13 cellular contexts compared by ENCODE assay signal in the genomic region with DNA sequence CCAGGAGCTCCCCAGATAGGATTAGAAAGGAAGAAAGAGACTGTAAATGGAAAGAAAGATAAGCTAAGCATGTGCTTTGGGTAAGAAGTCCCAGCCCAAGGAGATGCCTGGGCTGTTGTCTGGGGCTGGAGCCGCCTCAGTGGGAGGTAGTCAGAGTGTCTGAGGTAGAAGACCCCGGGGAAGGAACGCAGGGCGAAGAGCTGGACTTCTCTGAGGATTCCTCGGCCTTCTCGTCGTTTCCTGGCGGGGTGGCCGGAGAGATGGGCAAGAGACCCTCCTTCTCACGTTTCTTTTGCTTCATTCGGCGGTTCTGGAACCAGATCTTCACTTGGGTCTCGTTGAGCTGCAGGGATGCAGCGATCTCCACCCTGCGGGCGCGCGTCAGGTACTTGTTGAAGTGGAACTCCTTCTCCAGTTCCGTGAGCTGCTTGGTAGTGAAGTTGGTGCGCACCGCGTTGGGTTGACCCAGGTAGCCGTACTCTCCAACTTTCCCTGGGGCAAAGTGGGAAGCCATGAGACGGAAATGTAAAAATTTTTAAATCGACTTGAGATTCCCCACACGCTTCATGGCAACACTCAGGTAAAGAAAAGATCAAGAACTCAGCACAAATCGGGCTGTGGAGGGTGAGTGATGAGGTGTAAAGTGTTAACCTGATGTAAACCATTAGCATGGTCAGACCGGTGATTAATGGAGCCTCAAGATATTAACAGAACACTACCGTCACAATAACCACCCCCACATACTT. TPM values are rescaled to one million over a fixed set of nuclear protein-coding genes. Genes with fewer than 3 reads are reported as not detected.
DNase-seq lines count a peak whose midpoint lies in the region; ATAC-seq, FAIRE-seq and TF ChIP-seq lines count a peak whose summit lies in the region.
"Had no signal": no experiment of that assay in that cellular context is flagged by ENCODE, and none has a peak within 500 bp of the region (broad histone marks: within the 10 kb centered on the region; RNA-seq: fewer than 3 reads in every experiment).

No MANE protein-coding gene starts in this region.

- FAIRE-seq in GM12892 (lab: Jason Lieb, UNC): no peak

- H3K18ac ChIP-seq in mesendoderm (ENCODE audit: low read length): no peak overlapping the region

- no peaks in the 10 kb centered on the region for H3K36me3 ChIP-seq in cardiac muscle cell
- H3K36me3 ChIP-seq in right atrium auricular region: no peaks in the 10 kb centered on the region
- no peaks in the 10 kb centered on the region for H3K36me3 ChIP-seq in mesendoderm (ENCODE audit: control insufficient read depth, insufficient read depth, low read length)
- H3K36me3 ChIP-seq in ascending aorta: no peaks in the 10 kb centered on the region

- H3K4me2 ChIP-seq in mesendoderm (ENCODE audit: low read length): peak overlapping the region; percentile 6

- no peak overlapping the region for H2AK5ac ChIP-seq in mesendoderm (ENCODE audit: low read length)

- no peak for ATAC-seq in activated T-helper 17 cell treated with anti-CD3 and anti-CD28 coated beads, Interleukin-2, amount 50 U/mL, for 72 hours (replicated peaks)
- ATAC-seq in GM21786 (IDR thresholded peaks at IDR 0.05; ENCODE audit: unreplicated experiment): no peak

- H3K27me3 Mint-ChIP-seq in activated T-helper 17 cell treated with anti-CD3 and anti-CD28 coated beads, Interleukin-2, amount 50 U/mL, for 72 hours: peaks cover 64% of the 10 kb centered on the region

- H3K4me3 ChIP-seq in cardiac muscle cell (peak overlapping the region; percentile 52), right atrium auricular region (no peak overlapping the region), mesendoderm (ENCODE audit: low read length) (no peak overlapping the region), ascending aorta (no peak overlapping the region)

- H3K23ac ChIP-seq in mesendoderm (ENCODE audit: low read length): no peak overlapping the region

- no peak overlapping the region for H3K27ac Mint-ChIP-seq in activated T-helper 17 cell treated with anti-CD3 and anti-CD28 coated beads, Interleukin-2, amount 50 U/mL, for 72 hours

- H3K79me2 ChIP-seq in mesendoderm (ENCODE audit: control insufficient read depth, insufficient read depth, low read length): no peaks in the 10 kb centered on the region

- H4K5ac ChIP-seq in mesendoderm (ENCODE audit: low read length): no peak overlapping the region

- no peak overlapping the region for H2BK5ac ChIP-seq in mesendoderm (ENCODE audit: low read length)

- WGBS in mesendoderm (ENCODE audit: extremely low coverage, insufficient coverage, low lambda C conversion rate): no CpG with 5 or more reads among the region's 29 CpGs

- no peak overlapping the region for H3K27ac ChIP-seq in cardiac muscle cell
- H3K27ac ChIP-seq in right atrium auricular region: no peak overlapping the region
- H3K27ac ChIP-seq in mesendoderm (ENCODE audit: low read depth, low read length): no peak overlapping the region
- H3K27ac ChIP-seq in ascending aorta: no peak overlapping the region

- H3K9me3 ChIP-seq in cardiac muscle cell (ENCODE audit: low read depth): no peaks in the 10 kb centered on the region
- H3K9me3 ChIP-seq in right atrium auricular region: no peaks in the 10 kb centered on the region
- no peaks in the 10 kb centered on the region for H3K9me3 ChIP-seq in ascending aorta
- H3K9me3 ChIP-seq: SJSA1 had no signal

- H3K4me1 ChIP-seq in cardiac muscle cell (ENCODE audit: low read depth) (no peaks in the 10 kb centered on the region), right atrium auricular region (peaks cover 0 to 30% of the 10 kb centered on the region in 2 donors), mesendoderm (ENCODE audit: control insufficient read depth, low read depth, low read length) (peaks cover 9% of the 10 kb centered on the region), ascending aorta (peaks cover 0 to 7% of the 10 kb centered on the region in 2 donors)

- peaks cover 5% of the 10 kb centered on the region for H3K4me1 Mint-ChIP-seq in activated T-helper 17 cell treated with anti-CD3 and anti-CD28 coated beads, Interleukin-2, amount 50 U/mL, for 72 hours

- H3K27me3 ChIP-seq in cardiac muscle cell: peaks cover 100% of the 10 kb centered on the region
- peaks cover 30 to 33% of the 10 kb centered on the region in 2 donors for H3K27me3 ChIP-seq in right atrium auricular region
- peaks cover 64% of the 10 kb centered on the region for H3K27me3 ChIP-seq in mesendoderm (ENCODE audit: insufficient read depth, low read length, poor library complexity)
- no peaks in the 10 kb centered on the region for H3K27me3 ChIP-seq in ascending aorta
- H3K27me3 ChIP-seq: SJSA1 had no signal

- no peak overlapping the region for H4K8ac ChIP-seq in mesendoderm (ENCODE audit: low read depth, low read length)

- intact Hi-C loops in ascending aorta (cut with DNase I): loop anchor here (5.0 kb wide), 1 partner anchor 62 kb away; no protein-coding TSS in a partner anchor

- TF ChIP-seq CTCF in cardiac muscle cell (IDR thresholded peaks at IDR 0.05; ENCODE audit: low read depth, low read length): no peak
- TF ChIP-seq CTCF in right atrium auricular region (IDR thresholded peaks at IDR 0.05): no peak
- no peak for TF ChIP-seq CTCF in ascending aorta (IDR thresholded peaks at IDR 0.05)

- H3K4ac ChIP-seq in mesendoderm (ENCODE audit: low read depth, low read length): no peak overlapping the region

- H3K56ac ChIP-seq in mesendoderm (ENCODE audit: low read length): no peak overlapping the region

- DNase-seq in cardiac muscle cell (ENCODE audit: low read depth in 1 of 2, low spot score in 1 of 2) (no peak), right atrium auricular region (ENCODE audit: low spot score) (no peak), mesendoderm (peak; percentile 59), ascending aorta (ENCODE audit: low spot score in 2 of 2) (no peak), GM12892 (ENCODE audit: insufficient read length) (no peak)
- no peak for DNase-seq in effector CD4-positive, alpha-beta T cell
- DNase-seq: activated CD4-positive, alpha-beta T cell treated with anti-CD3 and anti-CD28 coated beads for 1 hour; GF-D8; NCI-H1105 treated with DMSO at 0.1 percent for 48 hours; NCI-H748 treated with DMSO at 0.1 percent for 48 hours had no signal

- H3K4me3 Mint-ChIP-seq in activated T-helper 17 cell treated with anti-CD3 and anti-CD28 coated beads, Interleukin-2, amount 50 U/mL, for 72 hours: peak overlapping the region; percentile 81

- peaks cover 2% of the 10 kb centered on the region for H3K36me3 Mint-ChIP-seq in activated T-helper 17 cell treated with anti-CD3 and anti-CD28 coated beads, Interleukin-2, amount 50 U/mL, for 72 hours (ENCODE audit: low read depth)

- no peaks in the 10 kb centered on the region for H3K9me3 Mint-ChIP-seq in activated T-helper 17 cell treated with anti-CD3 and anti-CD28 coated beads, Interleukin-2, amount 50 U/mL, for 72 hours

- no peak overlapping the region for H2BK15ac ChIP-seq in mesendoderm (replicated peaks; ENCODE audit: low read depth)

- H2BK120ac ChIP-seq in mesendoderm (ENCODE audit: low read depth, low read length): no peak overlapping the region

- no peak for TF ChIP-seq POLR2A in GM12892 (IDR thresholded peaks at IDR 0.05; ENCODE audit: low read depth, low read length)

- H3K79me1 ChIP-seq in mesendoderm (ENCODE audit: low read length): no peaks in the 10 kb centered on the region

- H3K9ac ChIP-seq in mesendoderm (ENCODE audit: low read length): no peak overlapping the region

RNA-seq across cellular contexts. Expression of gene HOXA1, which starts 1.3 kb away (rescaled TPM):
- total RNA-seq in cardiac muscle cell (0.42 and 0.85 TPM in 2 replicates), right atrium auricular region (under 1 TPM in 1 of 2 donors, not detected in 1; 0.20 TPM), ascending aorta (not detected)
- 0.07 TPM in 1 of 2 replicates, not detected in the other for polyA plus RNA-seq in cardiac muscle cell
- total RNA-seq in activated T-helper 17 cell treated with anti-CD3 and anti-CD28 coated beads, Interleukin-2, amount 50 U/mL, for 72 hours: under 1 TPM in 1 of 2 donors, not detected in 1; 0.39 TPM
- polyA plus RNA-seq in mesendoderm (2013, experiment 1 of 2): 0.56 TPM
- 0.91 TPM for polyA plus RNA-seq in mesendoderm (2013, experiment 2 of 2)
- not detected for polyA plus RNA-seq in GM12892 (2012; ENCODE audit: missing spikeins)

RNA-seq across cellular contexts. Expression of gene HOXA2, which starts 8.0 kb away (rescaled TPM):
- total RNA-seq in cardiac muscle cell (0.27 and 0.53 TPM in 2 replicates), right atrium auricular region (under 1 TPM; 0.16 to 0.33 TPM), ascending aorta (36.5 TPM)
- 0.12 and 0.34 TPM in 2 replicates for polyA plus RNA-seq in cardiac muscle cell
- not detected for total RNA-seq in activated T-helper 17 cell treated with anti-CD3 and anti-CD28 coated beads, Interleukin-2, amount 50 U/mL, for 72 hours
- polyA plus RNA-seq in mesendoderm (2013, experiment 1 of 2): 0.04 TPM
- 0.03 TPM for polyA plus RNA-seq in mesendoderm (2013, experiment 2 of 2)
- polyA plus RNA-seq in GM12892 (2012; ENCODE audit: missing spikeins): not detected

RNA-seq across cellular contexts. Expression of gene HOXA4, which starts 36.1 kb away (rescaled TPM):
- 0.14 TPM in 1 of 2 replicates, not detected in the other for total RNA-seq in cardiac muscle cell
- 0.46 TPM in 1 of 2 replicates, not detected in the other for polyA plus RNA-seq in cardiac muscle cell
- total RNA-seq in right atrium auricular region: 1 to 10 TPM in 1 of 2 donors, under 1 TPM in 1; 0.59 to 1.2 TPM
- total RNA-seq in activated T-helper 17 cell treated with anti-CD3 and anti-CD28 coated beads, Interleukin-2, amount 50 U/mL, for 72 hours: under 1 TPM in 1 of 2 donors, not detected in 1; 0.26 TPM
- not detected for polyA plus RNA-seq in mesendoderm (2013, experiment 1 of 2)
- polyA plus RNA-seq in mesendoderm (2013, experiment 2 of 2): not detected
- total RNA-seq in ascending aorta: 2.1 TPM
- polyA plus RNA-seq in GM12892 (2012; ENCODE audit: missing spikeins): not detected

RNA-seq across cellular contexts. Expression of gene HOXA5, which starts 49.0 kb away (rescaled TPM):
- total RNA-seq in cardiac muscle cell: not detected in 2 replicates
- not detected in 2 replicates for polyA plus RNA-seq in cardiac muscle cell
- under 1 TPM; 0.24 to 0.96 TPM for total RNA-seq in right atrium auricular region
- not detected for total RNA-seq in activated T-helper 17 cell treated with anti-CD3 and anti-CD28 coated beads, Interleukin-2, amount 50 U/mL, for 72 hours
- not detected for polyA plus RNA-seq in mesendoderm (2013, experiment 1 of 2)
- not detected for polyA plus RNA-seq in mesendoderm (2013, experiment 2 of 2)
- total RNA-seq in ascending aorta: 22.0 TPM
- not detected for polyA plus RNA-seq in GM12892 (2012; ENCODE audit: missing spikeins)

RNA-seq across cellular contexts. Expression of gene HOXA6, which starts 53.1 kb away (rescaled TPM):
- total RNA-seq in cardiac muscle cell (not detected in 2 replicates), right atrium auricular region (not detected), ascending aorta (15.3 TPM)
- polyA plus RNA-seq in cardiac muscle cell: not detected in 2 replicates
- total RNA-seq in activated T-helper 17 cell treated with anti-CD3 and anti-CD28 coated beads, Interleukin-2, amount 50 U/mL, for 72 hours: not detected
- not detected for polyA plus RNA-seq in mesendoderm (2013, experiment 1 of 2)
- not detected for polyA plus RNA-seq in mesendoderm (2013, experiment 2 of 2)
- not detected for polyA plus RNA-seq in GM12892 (2012; ENCODE audit: missing spikeins)

Comparison
In these comparisons a context has a peak if more than half of its experiments do, and no peak if none do; other contexts are left out.
1. RNA of gene HOXA2, which starts 8.0 kb away (total RNA-seq): 36.5 TPM in ascending aorta (single experiment); 0.16 to 0.33 TPM in right atrium auricular region, 0.27 to 0.53 TPM in cardiac muscle cell and not detected in activated T-helper 17 cell treated with anti-CD3 and anti-CD28 coated beads, Interleukin-2, amount 50 U/mL, for 72 hours; every median in the first group is over 10 times any median in the second.